30 cellular contexts compared by ENCODE assay signal in the genomic region with DNA sequence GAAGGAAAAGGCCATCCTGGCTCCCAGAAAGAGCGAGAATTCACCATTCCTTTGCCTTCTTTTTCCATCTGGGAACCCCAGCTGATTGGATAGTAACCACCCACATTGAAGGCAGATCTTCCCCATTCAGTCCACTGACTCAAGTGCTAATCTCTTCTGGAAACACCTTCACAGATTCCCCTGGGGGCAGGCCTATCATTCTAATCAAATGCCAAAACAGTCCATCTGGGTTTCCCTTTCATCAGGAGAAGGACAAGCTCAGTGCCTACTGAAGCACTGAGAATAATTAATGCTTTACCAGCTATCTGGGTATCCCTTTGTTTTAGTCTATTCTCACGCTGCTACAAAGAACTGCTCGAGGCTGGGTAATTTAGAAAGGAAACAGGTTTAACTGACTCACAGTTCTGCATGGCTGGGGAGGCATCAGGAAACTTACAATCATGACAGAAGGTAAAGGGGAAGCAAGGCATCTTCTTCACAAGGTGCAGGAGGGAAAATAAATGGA.
"Had no signal": no experiment of that assay in that cellular context is flagged by ENCODE, and none has a peak within 500 bp of the region (broad histone marks: within the 10 kb centered on the region; RNA-seq: fewer than 3 reads in every experiment).

No MANE protein-coding gene starts in this region.

- H3K4me1 Mint-ChIP-seq: memory B cell; mesothelial cell of epicardium; naive B cell; neural progenitor cell; stimulated activated naive CD8-positive, alpha-beta T cell treated with anti-CD3 and anti-CD28 coated beads, Interleukin-15, amount 100 ng/mL, for 72 hours had no signal

- H3K9me3 Mint-ChIP-seq: memory B cell; natural killer cell treated with Interleukin-12 subunit alpha and Interleukin-12 subunit beta and Interleukin-15 and Interleukin-18, amount 100 ng/mL, for 72 hours; stimulated activated naive CD8-positive, alpha-beta T cell treated with anti-CD3 and anti-CD28 coated beads, Interleukin-15, amount 100 ng/mL, for 72 hours had no signal

- H3K27ac Mint-ChIP-seq: memory B cell; mesothelial cell of epicardium; naive B cell; natural killer cell treated with Interleukin-12 subunit alpha and Interleukin-12 subunit beta and Interleukin-15 and Interleukin-18, amount 100 ng/mL, for 72 hours; neural progenitor cell; progenitor cell of endocrine pancreas; stimulated activated naive CD8-positive, alpha-beta T cell treated with anti-CD3 and anti-CD28 coated beads, Interleukin-15, amount 100 ng/mL, for 72 hours had no signal

- H3K4me2 ChIP-seq: neural progenitor cell, smooth muscle cell had no signal

- FAIRE-seq: islet of Langerhans had no signal

- H3K79me2 ChIP-seq: parathyroid adenoma had no signal

- DNase-seq: dorsolateral prefrontal cortex; effector CD4-positive, alpha-beta T cell; esophagus squamous epithelium; foreskin melanocyte; glutamatergic neuron; heart right ventricle; hippocampal formation; mucosa of descending colon; naive B cell; stimulated activated CD4-positive, alpha-beta T cell treated with anti-CD3 and anti-CD28 coated beads, Interleukin-12 subunit alpha, Interleukin-12 subunit beta, amount 100 ng/mL, for 4 hours; stimulated activated CD4-positive, alpha-beta T cell treated with anti-CD3 and anti-CD28 coated beads, Interleukin-1b, Interleukin-23, amount 100 ng/mL, for 48 hours; stimulated activated CD4-positive, alpha-beta T cell treated with anti-CD3 and anti-CD28 coated beads, Interleukin-4, amount 100 ng/mL, for 1 hour; stimulated activated CD8-positive, alpha-beta memory T cell treated with anti-CD3 and anti-CD28 coated beads, Interleukin-4, amount 100 ng/mL, for 48 hours; stimulated activated naive CD4-positive, alpha-beta T cell; stimulated activated naive CD8-positive, alpha-beta T cell treated with anti-CD3 and anti-CD28 coated beads, Interleukin-15, amount 100 ng/mL, for 72 hours; transverse colon; upper lobe of right lung; uterus had no signal

- H3K9me3 ChIP-seq: esophagus squamous epithelium, heart right ventricle, mucosa of descending colon, right atrium auricular region, suprapubic skin, transverse colon, upper lobe of right lung, uterus had no signal

- H3K4me1 ChIP-seq: esophagus squamous epithelium, parathyroid adenoma, right atrium auricular region, suprapubic skin, upper lobe of right lung, uterus had no signal

- H3K9ac ChIP-seq: neural progenitor cell, parathyroid adenoma had no signal

- H3K27me3 Mint-ChIP-seq: memory B cell, progenitor cell of endocrine pancreas had no signal

- H3K27me3 ChIP-seq: dorsolateral prefrontal cortex, heart right ventricle, neural progenitor cell, right atrium auricular region, suprapubic skin, upper lobe of right lung, uterus had no signal

- H3K27ac ChIP-seq: epithelial cell of prostate, esophagus squamous epithelium, heart right ventricle, neural progenitor cell, parathyroid adenoma, right atrium auricular region, suprapubic skin, transverse colon, upper lobe of right lung, uterus had no signal

- H3K4me3 ChIP-seq: dorsolateral prefrontal cortex, esophagus squamous epithelium, heart right ventricle, lung, mucosa of descending colon, neural progenitor cell, right atrium auricular region, smooth muscle cell, suprapubic skin, transverse colon, upper lobe of right lung, uterus had no signal

- H3K36me3 ChIP-seq: esophagus squamous epithelium, heart right ventricle, neural progenitor cell, right atrium auricular region, suprapubic skin, transverse colon, upper lobe of right lung, uterus had no signal

- H2AFZ ChIP-seq: neural progenitor cell, parathyroid adenoma had no signal

- H3K4me3 Mint-ChIP-seq: memory B cell; mesothelial cell of epicardium; naive B cell; natural killer cell treated with Interleukin-12 subunit alpha and Interleukin-12 subunit beta and Interleukin-15 and Interleukin-18, amount 100 ng/mL, for 72 hours; neural progenitor cell; stimulated activated naive CD8-positive, alpha-beta T cell treated with anti-CD3 and anti-CD28 coated beads, Interleukin-15, amount 100 ng/mL, for 72 hours had no signal

- H3K36me3 Mint-ChIP-seq: memory B cell; mesothelial cell of epicardium; naive B cell; natural killer cell treated with Interleukin-12 subunit alpha and Interleukin-12 subunit beta and Interleukin-15 and Interleukin-18, amount 100 ng/mL, for 72 hours; neural progenitor cell had no signal
